ENCODE assay signal across 2 cellular contexts in the genomic region with DNA sequence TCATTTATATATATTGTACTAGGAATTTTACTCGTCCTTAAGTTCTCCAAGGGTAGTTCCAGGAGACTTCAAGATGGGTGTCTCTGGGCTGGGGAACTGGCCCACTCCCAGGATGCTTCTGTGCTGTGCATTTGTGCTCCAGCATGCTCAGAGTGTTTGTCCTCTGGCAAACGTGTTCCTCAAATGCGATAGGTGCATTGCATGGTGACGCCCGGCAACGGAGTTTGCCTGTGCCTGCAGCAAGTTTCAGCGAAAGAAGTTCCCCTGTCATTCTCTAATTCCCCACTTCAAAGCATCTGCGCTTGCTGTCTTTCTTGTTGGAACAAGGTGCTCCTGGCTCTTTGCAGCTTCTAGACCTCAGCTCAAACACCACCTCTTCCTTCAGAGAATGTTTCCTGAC.
TF ChIP-seq lines count a peak whose summit lies in the region.

No MANE protein-coding gene starts in this region.

TF ChIP-seq in A549, 52 proteins besides CTCF, POLR2A, EP300 and RAD21 (continued from another document):
- no peak for TF ChIP-seq EHMT2 (IDR thresholded peaks at IDR 0.05; ENCODE audit: low read depth)
- peak; percentile 90 for TF ChIP-seq RFX5 (IDR thresholded peaks at IDR 0.05)

TF ChIP-seq in H1, 55 proteins besides CTCF, POLR2A, EP300 and RAD21:
- TF ChIP-seq CBX8 (IDR thresholded peaks at IDR 0.05; ENCODE audit: borderline replicate concordance, low read depth, low read length), result no peak
